Comparison of ENCODE assay signal across 9 cellular contexts in the genomic region with DNA sequence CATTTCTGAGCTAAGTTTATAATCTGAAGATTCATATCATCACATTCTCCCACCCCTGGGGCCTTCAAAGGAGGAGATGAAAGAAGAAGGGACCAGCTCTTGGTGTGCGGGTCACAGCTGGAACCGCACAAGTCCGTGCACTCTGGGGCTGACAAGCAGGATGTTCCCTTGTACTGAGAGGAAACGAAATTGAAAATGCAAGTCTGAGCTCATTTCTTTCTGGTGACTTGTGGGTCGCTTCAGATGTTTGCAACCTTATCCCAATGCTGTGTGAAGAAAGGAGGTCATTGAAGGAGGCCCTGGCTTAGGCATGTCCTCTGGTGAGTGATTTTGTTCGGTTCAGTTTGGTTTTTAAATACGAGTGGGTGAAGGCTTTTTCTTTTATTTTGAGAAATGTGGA. TPM values are rescaled to one million over a fixed set of nuclear protein-coding genes. Genes with fewer than 3 reads are reported as not detected.
DNase-seq lines count a peak whose midpoint lies in the region; ATAC-seq, FAIRE-seq and TF ChIP-seq lines count a peak whose summit lies in the region.
"Had no signal": no experiment of that assay in that cellular context is flagged by ENCODE, and none has a peak within 500 bp of the region (broad histone marks: within the 10 kb centered on the region; RNA-seq: fewer than 3 reads in every experiment).

No MANE protein-coding gene starts in this region.

- ATAC-seq in GM18861 (IDR thresholded peaks at IDR 0.05; ENCODE audit: unreplicated experiment) (peak; percentile 55), HG02763 (IDR thresholded peaks at IDR 0.05; ENCODE audit: unreplicated experiment) (peak; percentile 68)
- ATAC-seq: Panc1 had no signal

- peak overlapping the region in 2 of 4 donors; percentile 8 to 35 for H3K4me3 ChIP-seq in esophagus squamous epithelium

- no peak for FAIRE-seq in frontal cortex (lab: Jason Lieb, UNC)

- H3K9me3 ChIP-seq in esophagus squamous epithelium = no peaks in the 10 kb centered on the region

- peaks cover 0 to 56% (median 14%) of the 10 kb centered on the region in 3 donors for H3K4me1 ChIP-seq in esophagus squamous epithelium

- no peak for TF ChIP-seq CTCF in esophagus squamous epithelium (IDR thresholded peaks at IDR 0.05)

- peak overlapping the region in 3 of 4 donors; percentile 18 to 64 (median 56) for H3K27ac ChIP-seq in esophagus squamous epithelium

- H3K27me3 ChIP-seq in esophagus squamous epithelium = no peaks in the 10 kb centered on the region

- intact Hi-C loops in esophagus squamous epithelium (cut with DNase I) = no loop called here

- WGBS in esophagus squamous epithelium, 2 donors = 40 to 47% methylated on average over 7 of the region's 7 CpGs

- no peaks in the 10 kb centered on the region for H3K36me3 ChIP-seq in esophagus squamous epithelium

- DNase-seq in SIG-M5 (lab: John Stamatoyannopoulos, UW) (peak; percentile 33), esophagus squamous epithelium (lab: John Stamatoyannopoulos, UW) (no peak), GDM1 (lab: John Stamatoyannopoulos, UW) (no peak), NCI-H526 treated with DMSO at 0.1 percent for 48 hours (lab: John Stamatoyannopoulos, UW) (no peak), frontal cortex (ENCODE audit: low spot score in 2 of 2) (no peak)
- DNase-seq in stimulated activated CD8-positive, alpha-beta memory T cell treated with anti-CD3 and anti-CD28 coated beads, Interleukin-2, amount 100 ng/mL, for 48 hours (ENCODE audit: low read depth in 2 of 2) = peak; percentile 32 to 41

- TF ChIP-seq POLR2A in esophagus squamous epithelium (IDR thresholded peaks at IDR 0.05) = peak in 1 of 4 donors; percentile 37

RNA-seq across cellular contexts. Expression of gene C9orf152, which starts 59.6 kb away (rescaled TPM):
- total RNA-seq in esophagus squamous epithelium = 1 to 10 TPM in 1 of 4 donors, under 1 TPM in 3; 0.41 to 3.4 (median 0.81) TPM
- total RNA-seq in frontal cortex = not detected

Comparison
In these comparisons a context has a peak if more than half of its experiments do, and no peak if none do; other contexts are left out.
1. DNase-seq: peak in SIG-M5 (single experiment) and stimulated activated CD8-positive, alpha-beta memory T cell treated with anti-CD3 and anti-CD28 coated beads, Interleukin-2, amount 100 ng/mL, for 48 hours (2 of 2); none in esophagus squamous epithelium (single experiment), GDM1 (single experiment), NCI-H526 treated with DMSO at 0.1 percent for 48 hours (single experiment) and frontal cortex (0 of 2).